ENCODE assay signal across 8 cellular contexts in genomic region chr22:39528681-39529486, GRCh38. TPM values are rescaled to one million over a fixed set of nuclear protein-coding genes. Genes with fewer than 3 reads are reported as not detected.
DNase-seq lines count a peak whose midpoint lies in the region; ATAC-seq, FAIRE-seq and TF ChIP-seq lines count a peak whose summit lies in the region.

No MANE protein-coding gene starts in this region.

- H3K36me3 ChIP-seq in keratinocyte (ENCODE audit: control insufficient read depth in 2 of 2, extremely low read depth in 1 of 2, insufficient read depth in 2 of 2, low read length in 2 of 2), result peaks cover 6 to 36% of the 10 kb centered on the region in 2 experiments

- peak; percentile 13 for FAIRE-seq in keratinocyte (lab: Jason Lieb, UNC)

- TF ChIP-seq CTCF in cardiac fibroblast (IDR thresholded peaks at IDR 0.05; ENCODE audit: low read depth, low read length) (peak; percentile 100), keratinocyte (optimal IDR thresholded peaks at IDR 0.05 in 1 of 3, IDR thresholded peaks at IDR 0.05 in 1 of 3, conservative IDR thresholded peaks at IDR 0.05 in 1 of 3; ENCODE audit: extremely low read depth in 1 of 3, insufficient read depth in 2 of 3, low read length in 3 of 3) (peak; percentile 96 to 100 (median 98))

- H3K9me1 ChIP-seq in keratinocyte (ENCODE audit: control insufficient read depth, extremely low read depth, insufficient read depth, low read length), result peaks cover 4% of the 10 kb centered on the region

- no peak overlapping the region for H2AFZ ChIP-seq in keratinocyte (ENCODE audit: control insufficient read depth, low read length)

- peaks cover 38% of the 10 kb centered on the region for H3K79me2 ChIP-seq in keratinocyte (ENCODE audit: control insufficient read depth, insufficient read depth, low read length)

- peaks cover 42% of the 10 kb centered on the region for H3K4me1 ChIP-seq in keratinocyte (ENCODE audit: control insufficient read depth, extremely low read depth, insufficient read depth, low read length)

- dilution Hi-C loops in keratinocyte (cut with MboI; ENCODE audit: extremely low pct_ligation_motif_present, low sequenced_read_pairs), result no loop called here

- ATAC-seq in HG03039 (IDR thresholded peaks at IDR 0.05; ENCODE audit: unreplicated experiment) (peak; percentile 25), GM21360 (IDR thresholded peaks at IDR 0.05; ENCODE audit: unreplicated experiment) (no peak)

- H3K4me3 ChIP-seq in cardiac fibroblast (replicated peaks in 1 of 2; ENCODE audit: low read depth in 2 of 2, low read length in 2 of 2) (no peak overlapping the region), keratinocyte (ENCODE audit: control insufficient read depth in 2 of 3, extremely low read depth in 1 of 3, insufficient read depth in 2 of 3, low read depth in 1 of 3, low read length in 3 of 3) (peak overlapping the region in 1 of 3 experiments; percentile 12)

- no peaks in the 10 kb centered on the region for H3K9me3 ChIP-seq in keratinocyte (ENCODE audit: control insufficient read depth, low read depth, low read length)

- H3K27me3 ChIP-seq in keratinocyte (ENCODE audit: control insufficient read depth, extremely low read depth, insufficient read depth, low read length), result no peaks in the 10 kb centered on the region

- H3K27ac ChIP-seq in keratinocyte (ENCODE audit: control insufficient read depth, insufficient read depth, low read length), result no peak overlapping the region

- peaks cover 42% of the 10 kb centered on the region for H4K20me1 ChIP-seq in keratinocyte (ENCODE audit: control insufficient read depth, extremely low read depth, insufficient read depth, low read length)

- DNase-seq in DMS114 treated with DMSO at 0.1 percent for 48 hours (lab: John Stamatoyannopoulos, UW; ENCODE audit: unreplicated experiment), result peak; percentile 76
- peak; percentile 56 for DNase-seq in NCI-H226
- DNase-seq in activated CD4-positive, CD25-positive, alpha-beta regulatory T cell (lab: John Stamatoyannopoulos, UW), result peak; percentile 73 to 87 (median 85)
- DNase-seq in cardiac fibroblast (ENCODE audit: low read depth in 2 of 2), result peak; percentile 94 to 96
- DNase-seq in keratinocyte (ENCODE audit: low read depth, low spot score), result peak; percentile 64
- peak; percentile 82 to 84 for DNase-seq in stimulated activated CD4-positive, alpha-beta T cell treated with anti-CD3 and anti-CD28 coated beads, Interleukin-12 subunit alpha, Interleukin-12 subunit beta, amount 100 ng/mL, for 24 hours (ENCODE audit: low read depth in 2 of 2)

- peak overlapping the region; percentile 31 for H3K9ac ChIP-seq in keratinocyte (ENCODE audit: control insufficient read depth, extremely low read depth, insufficient read depth, low read length)

- peak overlapping the region; percentile 35 for H3K4me2 ChIP-seq in keratinocyte (ENCODE audit: control insufficient read depth, extremely low read depth, insufficient read depth, low read depth, low read length)

RNA-seq across cellular contexts. Expression of gene RPS19BP1, which starts 3.7 kb away (rescaled TPM):
- polyA plus RNA-seq in keratinocyte, result 66.1 to 70.7 TPM (median 67.3 TPM) in 3 replicates
- polyA plus RNA-seq in keratinocyte (2011; ENCODE audit: low read depth), result 91.2 TPM
- 37.2 and 76.5 TPM in 2 replicates for polyA plus RNA-seq in keratinocyte (2011; cell fraction: cytosol; rRNA removed)
- polyA plus RNA-seq in keratinocyte (2011; cell fraction: nucleus; rRNA removed), result 25.9 and 26.1 TPM in 2 replicates
- polyA plus RNA-seq in keratinocyte (2012; ENCODE audit: low replicate concordance), result 52.4 and 75.3 TPM in 2 replicates
- polyA minus RNA-seq in keratinocyte, result 8.6 to 9.8 TPM (median 8.7 TPM) in 3 replicates
- polyA minus RNA-seq in keratinocyte (2011; cell fraction: cytosol; rRNA and poly(A)+ RNA removed), result 36.4 TPM
- polyA minus RNA-seq in keratinocyte (2011; cell fraction: nucleus; rRNA and poly(A)+ RNA removed), result 6.0 and 6.7 TPM in 2 replicates

RNA-seq across cellular contexts. Expression of gene ATF4, which starts 8.5 kb away (rescaled TPM):
- 590 to 629 TPM (median 597 TPM) in 3 replicates for polyA plus RNA-seq in keratinocyte
- 405 TPM for polyA plus RNA-seq in keratinocyte (2011; ENCODE audit: low read depth)
- polyA plus RNA-seq in keratinocyte (2011; cell fraction: cytosol; rRNA removed), result 667 and 669 TPM in 2 replicates
- 723 and 754 TPM in 2 replicates for polyA plus RNA-seq in keratinocyte (2011; cell fraction: nucleus; rRNA removed)
- 334 and 628 TPM in 2 replicates for polyA plus RNA-seq in keratinocyte (2012; ENCODE audit: low replicate concordance)
- 96.8 to 185 TPM (median 173 TPM) in 3 replicates for polyA minus RNA-seq in keratinocyte
- polyA minus RNA-seq in keratinocyte (2011; cell fraction: cytosol; rRNA and poly(A)+ RNA removed), result 150 TPM
- polyA minus RNA-seq in keratinocyte (2011; cell fraction: nucleus; rRNA and poly(A)+ RNA removed), result 73.9 and 83.2 TPM in 2 replicates

RNA-seq across cellular contexts. Expression of gene MIEF1, which starts 26.8 kb away (rescaled TPM):
- polyA plus RNA-seq in keratinocyte, result 13.8 to 27.6 TPM (median 18.4 TPM) in 3 replicates
- polyA plus RNA-seq in keratinocyte (2011; ENCODE audit: low read depth), result 6.3 TPM
- 22.8 and 24.0 TPM in 2 replicates for polyA plus RNA-seq in keratinocyte (2011; cell fraction: cytosol; rRNA removed)
- polyA plus RNA-seq in keratinocyte (2011; cell fraction: nucleus; rRNA removed), result 23.9 and 24.4 TPM in 2 replicates
- 13.7 and 26.1 TPM in 2 replicates for polyA plus RNA-seq in keratinocyte (2012; ENCODE audit: low replicate concordance)
- 22.7 to 51.9 TPM (median 30.8 TPM) in 3 replicates for polyA minus RNA-seq in keratinocyte
- 26.7 TPM for polyA minus RNA-seq in keratinocyte (2011; cell fraction: cytosol; rRNA and poly(A)+ RNA removed)
- 20.7 and 28.1 TPM in 2 replicates for polyA minus RNA-seq in keratinocyte (2011; cell fraction: nucleus; rRNA and poly(A)+ RNA removed)

RNA-seq across cellular contexts. Expression of gene CACNA1I, which starts 41.7 kb away (rescaled TPM):
- polyA plus RNA-seq in keratinocyte, result not detected in 3 replicates
- not detected for polyA plus RNA-seq in keratinocyte (2011; ENCODE audit: low read depth)
- polyA plus RNA-seq in keratinocyte (2011; cell fraction: cytosol; rRNA removed), result 0.01 TPM in 1 of 2 replicates, not detected in the other
- polyA plus RNA-seq in keratinocyte (2011; cell fraction: nucleus; rRNA removed), result 0.01 TPM in 1 of 2 replicates, not detected in the other
- not detected in 2 replicates for polyA plus RNA-seq in keratinocyte (2012; ENCODE audit: low replicate concordance)
- polyA minus RNA-seq in keratinocyte, result 0.07 TPM in 1 of 3 replicates, not detected in the others
- polyA minus RNA-seq in keratinocyte (2011; cell fraction: cytosol; rRNA and poly(A)+ RNA removed), result not detected
- polyA minus RNA-seq in keratinocyte (2011; cell fraction: nucleus; rRNA and poly(A)+ RNA removed), result not detected in 2 replicates
